ENCODE assay signal across 24 cellular contexts in genomic region chr6:147299035-147299434, GRCh38.
DNase-seq lines count a peak whose midpoint lies in the region; ATAC-seq, FAIRE-seq and TF ChIP-seq lines count a peak whose summit lies in the region.
"Had no signal": no experiment of that assay in that cellular context is flagged by ENCODE, and none has a peak within 500 bp of the region (broad histone marks: within the 10 kb centered on the region; RNA-seq: fewer than 3 reads in every experiment).

No MANE protein-coding gene starts in this region.

- ATAC-seq in activated T-cell treated with anti-CD3 and anti-CD28 coated beads, Interleukin-2, amount 50 U/mL, for 72 hours (replicated peaks in 1 of 2): no peak
- ATAC-seq in activated T-helper 17 cell treated with anti-CD3 and anti-CD28 coated beads, Interleukin-2, amount 50 U/mL, for 72 hours (replicated peaks): peak; percentile 49
- no peak for ATAC-seq in central memory CD8-positive, alpha-beta T cell (replicated peaks; ENCODE audit: extremely low read depth, poor library complexity, severe bottlenecking)
- no peak for ATAC-seq in natural killer cell treated with Interleukin-12 subunit alpha and Interleukin-12 subunit beta and Interleukin-15 and Interleukin-18, amount 100 ng/mL, for 72 hours
- ATAC-seq: A549 had no signal

- H3K4me1 Mint-ChIP-seq in activated T-cell treated with anti-CD3 and anti-CD28 coated beads, Interleukin-2, amount 50 U/mL, for 72 hours (ENCODE audit: low read depth): peaks cover 16% of the 10 kb centered on the region
- H3K4me1 Mint-ChIP-seq in activated T-helper 17 cell treated with anti-CD3 and anti-CD28 coated beads, Interleukin-2, amount 50 U/mL, for 72 hours: peaks cover 20% of the 10 kb centered on the region
- H3K4me1 Mint-ChIP-seq in central memory CD8-positive, alpha-beta T cell: peaks cover 17% of the 10 kb centered on the region
- H3K4me1 Mint-ChIP-seq in natural killer cell treated with Interleukin-12 subunit alpha and Interleukin-12 subunit beta and Interleukin-15 and Interleukin-18, amount 100 ng/mL, for 72 hours (ENCODE audit: low read depth in 2 of 2): peaks cover 24 to 26% of the 10 kb centered on the region in 2 donors
- H3K4me1 Mint-ChIP-seq in MCF 10A (ENCODE audit: insufficient read depth, unreplicated experiment): no peaks in the 10 kb centered on the region

- DNase-seq in activated T-cell treated with anti-CD3 and anti-CD28 coated beads, Interleukin-2, amount 50 U/mL, for 72 hours: no peak
- DNase-seq in activated T-cell treated with anti-CD3 and anti-CD28 coated beads for 4 hours (no peak), NCI-H82 treated with DMSO at 0.1 percent for 48 hours (lab: John Stamatoyannopoulos, UW; ENCODE audit: unreplicated experiment) (no peak), MCF 10A (ENCODE audit: unreplicated experiment) (no peak)
- DNase-seq in central memory CD8-positive, alpha-beta T cell (ENCODE audit: low spot score in 2 of 2): no peak
- DNase-seq in natural killer cell treated with Interleukin-12 subunit alpha and Interleukin-12 subunit beta and Interleukin-15 and Interleukin-18, amount 100 ng/mL, for 72 hours (ENCODE audit: low spot score): no peak
- DNase-seq: 8988T; AML-193; BE2C; CD4-positive, alpha-beta T cell; CD8-positive, alpha-beta memory T cell; DMS 273 treated with DMSO at 0.1 percent for 48 hours; DMS79; EL; GF-D8; GOT3 had no signal

- FAIRE-seq in G401.6 (lab: Jason Lieb, UNC): peak; percentile 51
- FAIRE-seq: A549, D721Med, GM12891, H54 had no signal

- peak overlapping the region; percentile 85 for H3K27ac Mint-ChIP-seq in activated T-cell treated with anti-CD3 and anti-CD28 coated beads, Interleukin-2, amount 50 U/mL, for 72 hours
- H3K27ac Mint-ChIP-seq in activated T-helper 17 cell treated with anti-CD3 and anti-CD28 coated beads, Interleukin-2, amount 50 U/mL, for 72 hours: peak overlapping the region; percentile 79
- H3K27ac Mint-ChIP-seq in central memory CD8-positive, alpha-beta T cell (ENCODE audit: low read depth): peak overlapping the region; percentile 30
- no peak overlapping the region for H3K27ac Mint-ChIP-seq in natural killer cell treated with Interleukin-12 subunit alpha and Interleukin-12 subunit beta and Interleukin-15 and Interleukin-18, amount 100 ng/mL, for 72 hours
- H3K27ac Mint-ChIP-seq in MCF 10A (ENCODE audit: low read depth, unreplicated experiment): no peak overlapping the region
- H3K27ac Mint-ChIP-seq: CD14-positive monocyte; CD4-positive, alpha-beta T cell; HFFc6 had no signal

- no peaks in the 10 kb centered on the region for H3K27me3 Mint-ChIP-seq in activated T-cell treated with anti-CD3 and anti-CD28 coated beads, Interleukin-2, amount 50 U/mL, for 72 hours (ENCODE audit: low read depth)
- H3K27me3 Mint-ChIP-seq in activated T-helper 17 cell treated with anti-CD3 and anti-CD28 coated beads, Interleukin-2, amount 50 U/mL, for 72 hours: no peaks in the 10 kb centered on the region
- H3K27me3 Mint-ChIP-seq in central memory CD8-positive, alpha-beta T cell: no peaks in the 10 kb centered on the region
- H3K27me3 Mint-ChIP-seq in natural killer cell treated with Interleukin-12 subunit alpha and Interleukin-12 subunit beta and Interleukin-15 and Interleukin-18, amount 100 ng/mL, for 72 hours: no peaks in the 10 kb centered on the region
- no peaks in the 10 kb centered on the region for H3K27me3 Mint-ChIP-seq in MCF 10A (ENCODE audit: insufficient read depth, unreplicated experiment)
- H3K27me3 Mint-ChIP-seq: CD4-positive, alpha-beta T cell; CD8-positive, alpha-beta memory T cell had no signal

- POLR2A ChIA-PET in MCF 10A (lab: Yijun Ruan, JAX): no interaction called here

- CTCF ChIA-PET in MCF 10A (lab: Yijun Ruan, JAX): interaction anchor here (0.6 kb wide), 1 partner anchor 9 kb away, joined by 3 read pairs; no protein-coding TSS in a partner anchor

- peaks cover 47 to 67% of the 10 kb centered on the region in 2 donors for H3K36me3 Mint-ChIP-seq in activated T-cell treated with anti-CD3 and anti-CD28 coated beads, Interleukin-2, amount 50 U/mL, for 72 hours (ENCODE audit: insufficient read depth in 2 of 2)
- H3K36me3 Mint-ChIP-seq in activated T-helper 17 cell treated with anti-CD3 and anti-CD28 coated beads, Interleukin-2, amount 50 U/mL, for 72 hours (ENCODE audit: low read depth): peaks cover 39% of the 10 kb centered on the region
- peaks cover 6% of the 10 kb centered on the region for H3K36me3 Mint-ChIP-seq in central memory CD8-positive, alpha-beta T cell (ENCODE audit: insufficient read depth)
- H3K36me3 Mint-ChIP-seq in natural killer cell treated with Interleukin-12 subunit alpha and Interleukin-12 subunit beta and Interleukin-15 and Interleukin-18, amount 100 ng/mL, for 72 hours: peaks cover 70% of the 10 kb centered on the region
- H3K36me3 Mint-ChIP-seq in MCF 10A (ENCODE audit: insufficient read depth, unreplicated experiment): peaks cover 50% of the 10 kb centered on the region

- BruUV-seq in MCF 10A (replicated peaks; lab: Mats Ljungman, UMichigan): no TSS peak

- peaks cover 27% of the 10 kb centered on the region in 2 donors for H3K9me3 Mint-ChIP-seq in activated T-cell treated with anti-CD3 and anti-CD28 coated beads, Interleukin-2, amount 50 U/mL, for 72 hours
- peaks cover 24% of the 10 kb centered on the region for H3K9me3 Mint-ChIP-seq in activated T-helper 17 cell treated with anti-CD3 and anti-CD28 coated beads, Interleukin-2, amount 50 U/mL, for 72 hours
- peaks cover 11% of the 10 kb centered on the region for H3K9me3 Mint-ChIP-seq in central memory CD8-positive, alpha-beta T cell
- H3K9me3 Mint-ChIP-seq in natural killer cell treated with Interleukin-12 subunit alpha and Interleukin-12 subunit beta and Interleukin-15 and Interleukin-18, amount 100 ng/mL, for 72 hours: peaks cover 26% of the 10 kb centered on the region
- peaks cover 42% of the 10 kb centered on the region for H3K9me3 Mint-ChIP-seq in MCF 10A (ENCODE audit: unreplicated experiment)

- TF ChIP-seq CTCF in MCF 10A (IDR thresholded peaks at IDR 0.05; ENCODE audit: unreplicated experiment): no peak

- intact Hi-C loops in MCF 10A (cut with micrococcal nuclease): no loop called here

- no peak overlapping the region for H3K4me3 Mint-ChIP-seq in activated T-cell treated with anti-CD3 and anti-CD28 coated beads, Interleukin-2, amount 50 U/mL, for 72 hours
- peak overlapping the region; percentile 31 for H3K4me3 Mint-ChIP-seq in activated T-helper 17 cell treated with anti-CD3 and anti-CD28 coated beads, Interleukin-2, amount 50 U/mL, for 72 hours
- no peak overlapping the region for H3K4me3 Mint-ChIP-seq in central memory CD8-positive, alpha-beta T cell
- H3K4me3 Mint-ChIP-seq in natural killer cell treated with Interleukin-12 subunit alpha and Interleukin-12 subunit beta and Interleukin-15 and Interleukin-18, amount 100 ng/mL, for 72 hours: no peak overlapping the region
- no peak overlapping the region for H3K4me3 Mint-ChIP-seq in MCF 10A (ENCODE audit: unreplicated experiment)
- H3K4me3 Mint-ChIP-seq: CD14-positive monocyte; CD4-positive, alpha-beta T cell; HFFc6 had no signal

Comparison
In these comparisons a context has a peak if more than half of its experiments do, and no peak if none do; other contexts are left out.
1. H3K27ac Mint-ChIP-seq: peak in activated T-cell treated with anti-CD3 and anti-CD28 coated beads, Interleukin-2, amount 50 U/mL, for 72 hours (single experiment), activated T-helper 17 cell treated with anti-CD3 and anti-CD28 coated beads, Interleukin-2, amount 50 U/mL, for 72 hours (single experiment) and central memory CD8-positive, alpha-beta T cell (single experiment); none in natural killer cell treated with Interleukin-12 subunit alpha and Interleukin-12 subunit beta and Interleukin-15 and Interleukin-18, amount 100 ng/mL, for 72 hours (0 of 2) and MCF 10A (single experiment).